ENCODE assay signal across 21 cellular contexts in genomic region chr1:170863600-170863999, GRCh38.
"Had no signal": no experiment of that assay in that cellular context is flagged by ENCODE, and none has a peak within 500 bp of the region (broad histone marks: within the 10 kb centered on the region; RNA-seq: fewer than 3 reads in every experiment).

No MANE protein-coding gene starts in this region.

- H3K9me3 ChIP-seq: gastrocnemius medialis, pancreas, right lobe of liver, transverse colon, uterus had no signal

- H3K27me3 Mint-ChIP-seq: activated B cell treated with CpG ODN at 0.5 μM for 24 hours; activated CD4-positive, alpha-beta memory T cell treated with anti-CD3 and anti-CD28 coated beads for 36 hours had no signal

- H3K9me3 Mint-ChIP-seq: activated B cell treated with CpG ODN at 0.5 μM for 24 hours had no signal

- H3K27ac ChIP-seq: dorsolateral prefrontal cortex, epithelial cell of prostate, pancreas, right lobe of liver, spleen, transverse colon, uterus had no signal

- H3K4me1 Mint-ChIP-seq: activated B cell treated with CpG ODN at 0.5 μM for 24 hours had no signal

- H3K36me3 ChIP-seq: gastrocnemius medialis, pancreas, right lobe of liver, spleen, transverse colon, uterus had no signal

- ATAC-seq: gastrocnemius medialis; naive thymus-derived CD4-positive, alpha-beta T cell; right lobe of liver had no signal

- H3K36me3 Mint-ChIP-seq: activated CD4-positive, alpha-beta memory T cell treated with anti-CD3 and anti-CD28 coated beads for 36 hours; activated naive CD8-positive, alpha-beta T cell treated with anti-CD3 and anti-CD28 coated beads for 36 hours; naive thymus-derived CD4-positive, alpha-beta T cell had no signal

- H3K27me3 ChIP-seq: dorsolateral prefrontal cortex, gastrocnemius medialis, pancreas, right lobe of liver, spleen, transverse colon, uterus had no signal

- H3K27ac Mint-ChIP-seq: activated B cell treated with CpG ODN at 0.5 μM for 24 hours; activated CD4-positive, alpha-beta memory T cell treated with anti-CD3 and anti-CD28 coated beads for 36 hours; activated naive CD8-positive, alpha-beta T cell treated with anti-CD3 and anti-CD28 coated beads for 36 hours; naive thymus-derived CD4-positive, alpha-beta T cell had no signal

- DNase-seq: activated B cell treated with CpG ODN at 0.5 μM for 24 hours; activated CD4-positive, alpha-beta memory T cell treated with anti-CD3 and anti-CD28 coated beads for 36 hours; activated CD4-positive, alpha-beta T cell treated with anti-CD3 and anti-CD28 coated beads for 4 hours; activated naive CD8-positive, alpha-beta T cell treated with anti-CD3 and anti-CD28 coated beads for 36 hours; activated T-cell treated with anti-CD3 and anti-CD28 coated beads for 4 hours; amniotic stem cell; caudate nucleus; dorsolateral prefrontal cortex; head of caudate nucleus; mesendoderm; naive thymus-derived CD4-positive, alpha-beta T cell; right lobe of liver; spleen; stimulated activated CD8-positive, alpha-beta memory T cell treated with anti-CD3 and anti-CD28 coated beads, Interleukin-4, amount 100 ng/mL, for 48 hours; stimulated activated naive CD4-positive, alpha-beta T cell; T-helper 2 cell; transverse colon; uterus had no signal

- H3K4me3 ChIP-seq: dorsolateral prefrontal cortex, gastrocnemius medialis, pancreas, right lobe of liver, spleen, transverse colon, uterus had no signal

- H3K4me1 ChIP-seq: gastrocnemius medialis, pancreas, right lobe of liver, spleen, transverse colon, uterus had no signal

- H3K4me3 Mint-ChIP-seq: activated B cell treated with CpG ODN at 0.5 μM for 24 hours; activated CD4-positive, alpha-beta memory T cell treated with anti-CD3 and anti-CD28 coated beads for 36 hours; activated naive CD8-positive, alpha-beta T cell treated with anti-CD3 and anti-CD28 coated beads for 36 hours; naive thymus-derived CD4-positive, alpha-beta T cell had no signal
